In genomic region chr18:11799066-11799465, GRCh38 we compare ENCODE assay signal across 35 cellular contexts.
"Had no signal": no experiment of that assay in that cellular context is flagged by ENCODE, and none has a peak within 500 bp of the region (broad histone marks: within the 10 kb centered on the region; RNA-seq: fewer than 3 reads in every experiment).

No MANE protein-coding gene starts in this region.

- DNase-seq: activated B cell treated with CpG ODN at 0.5 μM for 24 hours; activated CD4-positive, alpha-beta memory T cell treated with anti-CD3 and anti-CD28 coated beads for 36 hours; activated CD4-positive, alpha-beta T cell treated with anti-CD3 and anti-CD28 coated beads for 4 hours; activated CD4-positive, alpha-beta T cell treated with anti-CD3 and anti-CD28 coated beads, Interleukin-2, amount 10 ng/mL, durations not matched to agents 24 days and 14 days; activated CD4-positive, alpha-beta T cell treated with anti-CD3 and anti-CD28 coated beads, Interleukin-2, amount 50 U/mL, for 1 hour; activated CD4-positive, alpha-beta T cell treated with anti-CD3 and anti-CD28 coated beads, Interleukin-2, amount 50 U/mL, for 4 hours; activated CD4-positive, CD25-positive, alpha-beta regulatory T cell treated with anti-CD3 and anti-CD28 coated beads, Interleukin-2, amount 50 U/mL, for 72 hours; activated CD8-positive, alpha-beta memory T cell treated with anti-CD3 and anti-CD28 coated beads, Interleukin-2, amount 50 U/mL, for 4 hours; activated CD8-positive, alpha-beta T cell treated with anti-CD3 and anti-CD28 coated beads for 36 hours; activated effector memory CD4-positive, alpha-beta T cell treated with anti-CD3 and anti-CD28 coated beads, Interleukin-2, amount 50 U/mL, for 16 hours; activated gamma-delta T cell treated with Interleukin-2 at 50 U/mL for 16 hours; activated naive CD4-positive, alpha-beta T cell; activated naive CD4-positive, alpha-beta T cell treated with anti-CD3 and anti-CD28 coated beads for 36 hours; activated naive CD4-positive, alpha-beta T cell treated with anti-CD3 and anti-CD28 coated beads, Interleukin-2, amount 50 U/mL, for 16 hours; activated naive CD8-positive, alpha-beta T cell treated with anti-CD3 and anti-CD28 coated beads for 36 hours; activated T-cell treated with anti-CD3 and anti-CD28 coated beads for 4 hours; activated T-cell treated with anti-CD3 and anti-CD28 coated beads, Interleukin-2, amount 50 U/mL, for 1 hour; activated T-cell treated with anti-CD3 and anti-CD28 coated beads, Interleukin-2, amount 50 U/mL, for 4 hours; activated T-cell treated with anti-CD3 and anti-CD28 coated beads, Interleukin-2, amount 50 U/mL, for 72 hours; adrenal gland; amniotic stem cell; aorta; body of pancreas; brain microvascular endothelial cell; central memory CD4-positive, alpha-beta T cell; T-helper 1 cell; T-helper 2 cell; T-helper 9 cell had no signal

- H3K9me3 ChIP-seq: adrenal gland, body of pancreas, breast epithelium had no signal

- H3K4me3 Mint-ChIP-seq: activated B cell treated with CpG ODN at 0.5 μM for 24 hours; activated CD4-positive, alpha-beta memory T cell treated with anti-CD3 and anti-CD28 coated beads for 36 hours; activated CD4-positive, alpha-beta T cell treated with anti-CD3 and anti-CD28 coated beads, Interleukin-2, amount 10 ng/mL, durations not matched to agents 24 days and 14 days; activated CD8-positive, alpha-beta T cell treated with anti-CD3 and anti-CD28 coated beads for 36 hours; activated naive CD4-positive, alpha-beta T cell treated with anti-CD3 and anti-CD28 coated beads for 36 hours; activated naive CD8-positive, alpha-beta T cell treated with anti-CD3 and anti-CD28 coated beads for 36 hours; activated T-cell treated with anti-CD3 and anti-CD28 coated beads, Interleukin-2, amount 50 U/mL, for 4 hours; activated T-cell treated with anti-CD3 and anti-CD28 coated beads, Interleukin-2, amount 50 U/mL, for 72 hours; activated T-helper 1 cell treated with anti-CD3 and anti-CD28 coated beads, Interleukin-12 subunit alpha, Interleukin-12 subunit beta, Interleukin-2, Interleukin-4 antibody, amounts not matched to agents 30 ng/mL and 10 ng/mL and 1 ng/mL, durations not matched to agents 14 hours and 24 hours and 36 hours; activated T-helper 17 cell treated with anti-CD3 and anti-CD28 coated beads, Interleukin-2, amount 50 U/mL, for 72 hours; T-helper 1 cell treated with Interleukin-12 subunit alpha and Interleukin-12 subunit beta and Interleukin-4 antibody, amounts not matched to agents 30 μg/mL and 1 μg/mL, for 36 hours; T-helper 2 cell treated with Interferon-gamma antibody and Interleukin-4, amounts not matched to agents 5 μg/mL and 100 μg/mL, for 36 hours had no signal

- H3K27ac ChIP-seq: adrenal gland, body of pancreas, brain microvascular endothelial cell, breast epithelium, VCaP had no signal

- H3K4me3 ChIP-seq: adrenal gland, body of pancreas, breast epithelium had no signal

- H3K9me3 Mint-ChIP-seq: activated B cell treated with CpG ODN at 0.5 μM for 24 hours; activated CD4-positive, alpha-beta memory T cell treated with anti-CD3 and anti-CD28 coated beads for 36 hours; activated CD4-positive, alpha-beta T cell treated with anti-CD3 and anti-CD28 coated beads, Interleukin-2, amount 10 ng/mL, durations not matched to agents 24 days and 14 days; activated CD8-positive, alpha-beta T cell treated with anti-CD3 and anti-CD28 coated beads for 36 hours; activated naive CD4-positive, alpha-beta T cell treated with anti-CD3 and anti-CD28 coated beads for 36 hours; activated naive CD4-positive, alpha-beta T cell treated with anti-CD3 and anti-CD28 coated beads, Interleukin-2, amount 50 U/mL, for 72 hours; activated T-cell treated with anti-CD3 and anti-CD28 coated beads, Interleukin-2, amount 50 U/mL, for 4 hours; activated T-cell treated with anti-CD3 and anti-CD28 coated beads, Interleukin-2, amount 50 U/mL, for 72 hours; activated T-helper 1 cell treated with anti-CD3 and anti-CD28 coated beads, Interleukin-12 subunit alpha, Interleukin-12 subunit beta, Interleukin-2, Interleukin-4 antibody, amounts not matched to agents 30 ng/mL and 10 ng/mL and 1 ng/mL, durations not matched to agents 14 hours and 24 hours and 36 hours; activated T-helper 17 cell treated with anti-CD3 and anti-CD28 coated beads, Interleukin-2, amount 50 U/mL, for 72 hours; T-helper 1 cell treated with Interleukin-12 subunit alpha and Interleukin-12 subunit beta and Interleukin-4 antibody, amounts not matched to agents 30 μg/mL and 1 μg/mL, for 36 hours; T-helper 2 cell treated with Interferon-gamma antibody and Interleukin-4, amounts not matched to agents 5 μg/mL and 100 μg/mL, for 36 hours had no signal

- H3K4me1 ChIP-seq: adrenal gland, body of pancreas, breast epithelium had no signal

- H3K36me3 ChIP-seq: adrenal gland, brain microvascular endothelial cell, breast epithelium had no signal

- H3K27me3 Mint-ChIP-seq: activated CD4-positive, alpha-beta T cell treated with anti-CD3 and anti-CD28 coated beads, Interleukin-2, amount 10 ng/mL, durations not matched to agents 24 days and 14 days; activated naive CD8-positive, alpha-beta T cell treated with anti-CD3 and anti-CD28 coated beads for 36 hours had no signal

- H3K27ac Mint-ChIP-seq: activated B cell treated with CpG ODN at 0.5 μM for 24 hours; activated CD4-positive, alpha-beta memory T cell treated with anti-CD3 and anti-CD28 coated beads for 36 hours; activated CD4-positive, alpha-beta T cell treated with anti-CD3 and anti-CD28 coated beads, Interleukin-2, amount 10 ng/mL, durations not matched to agents 24 days and 14 days; activated CD8-positive, alpha-beta T cell treated with anti-CD3 and anti-CD28 coated beads for 36 hours; activated naive CD4-positive, alpha-beta T cell treated with anti-CD3 and anti-CD28 coated beads for 36 hours; activated naive CD4-positive, alpha-beta T cell treated with anti-CD3 and anti-CD28 coated beads, Interleukin-2, amount 50 U/mL, for 72 hours; activated naive CD8-positive, alpha-beta T cell treated with anti-CD3 and anti-CD28 coated beads for 36 hours; activated T-cell treated with anti-CD3 and anti-CD28 coated beads, Interleukin-2, amount 50 U/mL, for 72 hours; activated T-helper 1 cell treated with anti-CD3 and anti-CD28 coated beads, Interleukin-12 subunit alpha, Interleukin-12 subunit beta, Interleukin-2, Interleukin-4 antibody, amounts not matched to agents 30 ng/mL and 10 ng/mL and 1 ng/mL, durations not matched to agents 14 hours and 24 hours and 36 hours; activated T-helper 17 cell treated with anti-CD3 and anti-CD28 coated beads, Interleukin-2, amount 50 U/mL, for 72 hours; T-helper 1 cell treated with Interleukin-12 subunit alpha and Interleukin-12 subunit beta and Interleukin-4 antibody, amounts not matched to agents 30 μg/mL and 1 μg/mL, for 36 hours; T-helper 2 cell treated with Interferon-gamma antibody and Interleukin-4, amounts not matched to agents 5 μg/mL and 100 μg/mL, for 36 hours had no signal

- H3K4me1 Mint-ChIP-seq: activated B cell treated with CpG ODN at 0.5 μM for 24 hours; activated naive CD8-positive, alpha-beta T cell treated with anti-CD3 and anti-CD28 coated beads for 36 hours; activated T-helper 17 cell treated with anti-CD3 and anti-CD28 coated beads, Interleukin-2, amount 50 U/mL, for 72 hours had no signal

- H3K36me3 Mint-ChIP-seq: activated CD4-positive, alpha-beta memory T cell treated with anti-CD3 and anti-CD28 coated beads for 36 hours; activated naive CD4-positive, alpha-beta T cell treated with anti-CD3 and anti-CD28 coated beads, Interleukin-2, amount 50 U/mL, for 72 hours; activated naive CD8-positive, alpha-beta T cell treated with anti-CD3 and anti-CD28 coated beads for 36 hours had no signal

- H3K27me3 ChIP-seq: adrenal gland, body of pancreas, brain microvascular endothelial cell, breast epithelium had no signal

- ATAC-seq: activated CD8-positive, alpha-beta T cell treated with anti-CD3 and anti-CD28 coated beads for 36 hours; activated naive CD4-positive, alpha-beta T cell treated with anti-CD3 and anti-CD28 coated beads, Interleukin-2, amount 50 U/mL, for 72 hours; activated T-cell treated with anti-CD3 and anti-CD28 coated beads, Interleukin-2, amount 50 U/mL, for 4 hours; activated T-cell treated with anti-CD3 and anti-CD28 coated beads, Interleukin-2, amount 50 U/mL, for 72 hours; activated T-helper 17 cell treated with anti-CD3 and anti-CD28 coated beads, Interleukin-2, amount 50 U/mL, for 72 hours; body of pancreas had no signal
